In genomic region chr9:113233146-113233545, GRCh38 we compare ENCODE assay signal across 1 cellular context.
TF ChIP-seq lines count a peak whose summit lies in the region.

No MANE protein-coding gene starts in this region.

TF ChIP-seq in endothelial cell of umbilical vein, 7 proteins besides CTCF, POLR2A, EP300 and RAD21:
- TF ChIP-seq POLR2AphosphoS5 (IDR thresholded peaks at IDR 0.05; ENCODE audit: insufficient read depth, low read depth, low read length) (no peak), MYC (IDR thresholded peaks at IDR 0.05; ENCODE audit: low read depth, low read length) (no peak), JUN (IDR thresholded peaks at IDR 0.05; ENCODE audit: borderline replicate concordance, insufficient read depth, insufficient read length, low read depth) (no peak), FOS (IDR thresholded peaks at IDR 0.05; ENCODE audit: borderline replicate concordance, insufficient read depth, low read length) (no peak), GATA2 (IDR thresholded peaks at IDR 0.05; ENCODE audit: insufficient read depth, insufficient read length, low read depth, low read length) (no peak), EZH2 (IDR thresholded peaks at IDR 0.05; ENCODE audit: borderline replicate concordance, low read depth, low read length, severe bottlenecking) (no peak), MAX (IDR thresholded peaks at IDR 0.05; ENCODE audit: insufficient read depth, insufficient read length) (no peak)
TF ChIP-seq in endothelial cell of umbilical vein: peak in this region for 0.
